In the genomic region with DNA sequence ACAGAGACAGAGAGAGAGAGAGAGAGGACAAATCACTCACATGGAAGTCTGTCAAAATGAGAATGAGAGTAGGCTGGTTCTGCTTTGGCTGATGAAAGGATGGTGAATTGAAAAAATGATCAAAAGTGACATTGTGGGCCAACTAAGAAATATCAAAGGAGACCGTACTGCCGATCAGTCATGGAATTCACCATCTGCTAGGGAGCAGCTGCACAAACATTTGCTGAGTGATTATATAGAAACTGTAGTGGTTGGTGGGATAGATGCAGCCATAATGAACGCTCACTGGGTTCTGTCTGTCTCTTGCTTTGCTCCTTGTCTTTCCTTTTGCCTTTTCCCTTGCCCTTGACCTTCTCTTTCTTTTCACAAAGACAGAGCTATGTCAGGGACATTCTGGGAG, we compare ENCODE assay signal across 10 cellular contexts.
"Had no signal": no experiment of that assay in that cellular context is flagged by ENCODE, and none has a peak within 500 bp of the region (broad histone marks: within the 10 kb centered on the region; RNA-seq: fewer than 3 reads in every experiment).

No MANE protein-coding gene starts in this region.

- DNase-seq: activated CD4-positive, alpha-beta T cell treated with anti-CD3 and anti-CD28 coated beads for 48 hours; activated naive CD4-positive, alpha-beta T cell; aorta; dermis blood vessel endothelial cell; left ventricle myocardium superior; mesenchymal stem cell; ovary; stimulated activated CD4-positive, alpha-beta T cell treated with anti-CD3 and anti-CD28 coated beads, Interleukin-2, amount 100 ng/mL, for 48 hours; stimulated activated naive CD8-positive, alpha-beta T cell treated with anti-CD3 and anti-CD28 coated beads, Interleukin-15, Interleukin-2, amounts not matched to agents 100 U/mL and 50 U/mL, for 24 hours; upper lobe of left lung had no signal
